Comparison of ENCODE assay signal across 9 cellular contexts in the genomic region with DNA sequence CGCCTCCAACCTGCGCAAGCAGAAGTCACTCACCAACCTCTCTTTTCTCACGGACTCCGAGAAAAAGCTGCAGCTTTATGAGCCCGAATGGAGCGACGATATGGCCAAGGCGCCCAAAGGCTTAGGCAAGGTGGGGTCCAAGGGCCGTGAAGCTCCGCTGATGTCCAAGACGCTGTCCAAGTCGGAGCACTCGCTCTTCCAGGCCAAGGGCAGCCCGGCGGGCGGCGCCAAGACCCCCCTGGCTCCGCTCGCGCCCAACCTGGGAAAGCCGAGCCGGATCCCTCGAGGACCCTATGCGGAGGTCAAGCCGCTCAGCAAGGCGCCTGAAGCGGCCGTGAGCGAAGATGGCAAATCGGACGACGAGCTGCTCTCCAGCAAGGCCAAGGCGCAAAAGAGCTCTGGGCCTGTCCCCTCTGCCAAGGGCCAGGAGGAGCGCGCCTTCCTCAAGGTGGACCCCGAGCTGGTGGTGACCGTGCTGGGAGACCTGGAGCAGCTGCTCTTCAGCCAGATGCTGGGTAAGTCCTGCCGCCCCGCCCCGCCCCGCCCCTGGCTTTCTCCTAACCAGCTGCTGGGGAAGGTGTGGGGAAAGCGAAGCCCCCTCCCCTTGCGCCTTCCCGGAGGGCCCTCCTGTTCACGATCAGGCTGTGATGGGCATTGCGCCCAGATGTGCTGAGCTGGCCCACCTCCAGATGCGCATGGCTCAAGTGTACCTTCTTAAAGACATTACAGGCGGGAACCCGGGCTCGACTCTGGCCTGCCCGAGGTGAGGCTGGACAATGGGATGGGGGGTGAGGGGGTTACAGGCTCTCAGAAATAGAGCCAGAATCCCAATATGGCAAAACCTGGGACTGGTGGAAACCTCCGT.
DNase-seq lines count a peak whose midpoint lies in the region; ATAC-seq and TF ChIP-seq lines count a peak whose summit lies in the region.
"Had no signal": no experiment of that assay in that cellular context is flagged by ENCODE, and none has a peak within 500 bp of the region (broad histone marks: within the 10 kb centered on the region; RNA-seq: fewer than 3 reads in every experiment).

No MANE protein-coding gene starts in this region.

- peaks cover 12% of the 10 kb centered on the region for H3K27me3 ChIP-seq in BE2C

- peak overlapping the region; percentile 78 for H3K4me3 ChIP-seq in BE2C (ENCODE audit: low read depth, low read length)

- H3K4me1 ChIP-seq in BE2C = no peaks in the 10 kb centered on the region; the same call in 1 of the 2 replicates

- H3K36me3 Mint-ChIP-seq in effector memory CD8-positive, alpha-beta T cell (ENCODE audit: insufficient read depth) = peaks cover 5% of the 10 kb centered on the region
- H3K36me3 Mint-ChIP-seq in nephron progenitor cell (ENCODE audit: low read depth) = no peaks in the 10 kb centered on the region

- H3K4me3 Mint-ChIP-seq in effector memory CD8-positive, alpha-beta T cell = peak overlapping the region; percentile 14 to 15
- H3K4me3 Mint-ChIP-seq in nephron progenitor cell = peak overlapping the region; percentile 85

- no peaks in the 10 kb centered on the region for H3K36me3 ChIP-seq in BE2C

- peak; percentile 37 for DNase-seq in BE2C
- DNase-seq in NCI-H2029 treated with DMSO at 0.1 percent for 48 hours (lab: John Stamatoyannopoulos, UW) = peak; percentile 59
- DNase-seq in effector memory CD8-positive, alpha-beta T cell = no peak
- DNase-seq in nephron progenitor cell = peak; percentile 44
- no peak for DNase-seq in LoVo (ENCODE audit: low spot score)
- DNase-seq in GF-D8 (lab: John Stamatoyannopoulos, UW) = no peak
- no peak for DNase-seq in glomerular visceral epithelial cell (ENCODE audit: extremely low spot score)
- DNase-seq: activated B cell treated with CpG ODN at 0.5 μM for 24 hours had no signal

- no peak for ATAC-seq in effector memory CD8-positive, alpha-beta T cell (replicated peaks)
- ATAC-seq in GM21381 (IDR thresholded peaks at IDR 0.05; ENCODE audit: unreplicated experiment) = no peak

- no peak for TF ChIP-seq CTCF in BE2C (IDR thresholded peaks at IDR 0.05; ENCODE audit: low read depth, low read length)
- TF ChIP-seq CTCF in nephron progenitor cell (IDR thresholded peaks at IDR 0.05) = no peak

- peaks cover 0 to 3% of the 10 kb centered on the region in 2 donors for H3K4me1 Mint-ChIP-seq in effector memory CD8-positive, alpha-beta T cell (ENCODE audit: low read depth in 2 of 2)
- H3K4me1 Mint-ChIP-seq in nephron progenitor cell = peaks cover 63% of the 10 kb centered on the region

- H3K9me3 Mint-ChIP-seq in effector memory CD8-positive, alpha-beta T cell = no peaks in the 10 kb centered on the region
- H3K9me3 Mint-ChIP-seq in nephron progenitor cell = no peaks in the 10 kb centered on the region
- H3K9me3 Mint-ChIP-seq: activated B cell treated with CpG ODN at 0.5 μM for 24 hours had no signal

- no peak overlapping the region for H3K27ac Mint-ChIP-seq in effector memory CD8-positive, alpha-beta T cell
- H3K27ac Mint-ChIP-seq in nephron progenitor cell = no peak overlapping the region
- H3K27ac Mint-ChIP-seq: activated B cell treated with CpG ODN at 0.5 μM for 24 hours had no signal

- peaks cover 46 to 66% of the 10 kb centered on the region in 2 donors for H3K27me3 Mint-ChIP-seq in effector memory CD8-positive, alpha-beta T cell
- H3K27me3 Mint-ChIP-seq in nephron progenitor cell (ENCODE audit: low read depth, poor library complexity) = peaks cover 68% of the 10 kb centered on the region

- no peaks in the 10 kb centered on the region for H3K9me3 ChIP-seq in BE2C

Comparison
In these comparisons a context has a peak if more than half of its experiments do, and no peak if none do; other contexts are left out.
1. DNase-seq: peak in BE2C (single experiment), NCI-H2029 treated with DMSO at 0.1 percent for 48 hours (single experiment) and nephron progenitor cell (single experiment); none in effector memory CD8-positive, alpha-beta T cell (0 of 3), LoVo (single experiment), GF-D8 (single experiment) and glomerular visceral epithelial cell (single experiment).